ENCODE assay signal across 1 cellular context in the genomic region with DNA sequence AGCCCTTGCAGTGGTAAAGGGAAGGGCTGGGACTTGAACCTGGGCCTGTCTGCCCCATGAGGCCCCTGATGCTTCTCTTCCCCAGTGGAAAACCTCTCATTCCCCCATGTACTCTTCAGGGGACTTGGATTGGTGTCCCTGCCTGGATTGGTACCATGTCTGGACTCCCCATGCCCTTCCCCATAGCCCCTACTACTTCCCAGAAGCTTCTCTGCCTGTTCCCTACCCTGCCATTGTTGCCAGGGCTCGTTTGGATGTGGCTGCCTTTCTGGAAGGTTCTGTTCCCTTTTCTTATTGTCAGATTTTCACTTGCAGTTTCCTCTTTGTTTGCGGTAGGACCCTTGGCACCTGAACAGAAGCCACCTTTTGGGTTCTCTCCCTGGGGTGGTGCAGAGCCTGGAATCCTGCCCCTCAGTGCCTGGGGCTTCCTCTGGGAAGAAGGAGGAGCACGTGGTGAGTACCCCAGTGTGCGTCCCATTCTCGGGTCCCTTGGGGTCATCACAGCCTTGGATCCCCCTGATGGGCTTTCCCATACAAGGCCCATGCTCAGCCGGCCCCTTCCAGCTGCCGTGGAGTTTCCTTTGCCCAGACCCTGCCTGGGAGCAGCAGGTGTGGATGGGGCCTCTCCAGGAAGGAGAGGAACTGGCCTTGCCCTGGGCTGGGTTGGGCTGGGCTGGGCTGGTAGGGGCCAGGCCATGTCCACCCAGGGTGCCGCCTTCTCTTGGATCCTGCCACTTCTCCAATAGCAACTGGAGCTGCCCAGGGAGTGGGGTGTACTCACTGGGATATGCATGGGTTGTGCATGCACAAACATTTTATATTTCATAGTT.
TF ChIP-seq lines count a peak whose summit lies in the region.

No MANE protein-coding gene starts in this region.

TF ChIP-seq in SK-N-SH, 30 proteins besides CTCF, POLR2A, EP300 and RAD21 (continued from another document):
- TF ChIP-seq, protein P1, sequence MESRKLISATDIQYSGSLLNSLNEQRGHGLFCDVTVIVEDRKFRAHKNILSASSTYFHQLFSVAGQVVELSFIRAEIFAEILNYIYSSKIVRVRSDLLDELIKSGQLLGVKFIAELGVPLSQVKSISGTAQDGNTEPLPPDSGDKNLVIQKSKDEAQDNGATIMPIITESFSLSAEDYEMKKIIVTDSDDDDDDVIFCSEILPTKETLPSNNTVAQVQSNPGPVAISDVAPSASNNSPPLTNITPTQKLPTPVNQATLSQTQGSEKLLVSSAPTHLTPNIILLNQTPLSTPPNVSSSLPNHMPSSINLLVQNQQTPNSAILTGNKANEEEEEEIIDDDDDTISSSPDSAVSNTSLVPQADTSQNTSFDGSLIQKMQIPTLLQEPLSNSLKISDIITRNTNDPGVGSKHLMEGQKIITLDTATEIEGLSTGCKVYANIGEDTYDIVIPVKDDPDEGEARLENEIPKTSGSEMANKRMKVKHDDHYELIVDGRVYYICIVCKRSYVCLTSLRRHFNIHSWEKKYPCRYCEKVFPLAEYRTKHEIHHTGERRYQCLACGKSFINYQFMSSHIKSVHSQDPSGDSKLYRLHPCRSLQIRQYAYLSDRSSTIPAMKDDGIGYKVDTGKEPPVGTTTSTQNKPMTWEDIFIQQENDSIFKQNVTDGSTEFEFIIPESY (IDR thresholded peaks at IDR 0.05; ENCODE audit: borderline replicate concordance, low read depth) = no peak
- no peak for TF ChIP-seq YY1 (IDR thresholded peaks at IDR 0.05; ENCODE audit: low read depth)
- TF ChIP-seq NRF1 (IDR thresholded peaks at IDR 0.05; ENCODE audit: low read depth, low read length) = no peak
- TF ChIP-seq, protein P2, sequence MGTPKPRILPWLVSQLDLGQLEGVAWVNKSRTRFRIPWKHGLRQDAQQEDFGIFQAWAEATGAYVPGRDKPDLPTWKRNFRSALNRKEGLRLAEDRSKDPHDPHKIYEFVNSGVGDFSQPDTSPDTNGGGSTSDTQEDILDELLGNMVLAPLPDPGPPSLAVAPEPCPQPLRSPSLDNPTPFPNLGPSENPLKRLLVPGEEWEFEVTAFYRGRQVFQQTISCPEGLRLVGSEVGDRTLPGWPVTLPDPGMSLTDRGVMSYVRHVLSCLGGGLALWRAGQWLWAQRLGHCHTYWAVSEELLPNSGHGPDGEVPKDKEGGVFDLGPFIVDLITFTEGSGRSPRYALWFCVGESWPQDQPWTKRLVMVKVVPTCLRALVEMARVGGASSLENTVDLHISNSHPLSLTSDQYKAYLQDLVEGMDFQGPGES (IDR thresholded peaks at IDR 0.05; ENCODE audit: low read depth, low read length) = no peak
- TF ChIP-seq MXI1 (IDR thresholded peaks at IDR 0.05; ENCODE audit: low read depth, low read length) = no peak
- TF ChIP-seq, protein P3, sequence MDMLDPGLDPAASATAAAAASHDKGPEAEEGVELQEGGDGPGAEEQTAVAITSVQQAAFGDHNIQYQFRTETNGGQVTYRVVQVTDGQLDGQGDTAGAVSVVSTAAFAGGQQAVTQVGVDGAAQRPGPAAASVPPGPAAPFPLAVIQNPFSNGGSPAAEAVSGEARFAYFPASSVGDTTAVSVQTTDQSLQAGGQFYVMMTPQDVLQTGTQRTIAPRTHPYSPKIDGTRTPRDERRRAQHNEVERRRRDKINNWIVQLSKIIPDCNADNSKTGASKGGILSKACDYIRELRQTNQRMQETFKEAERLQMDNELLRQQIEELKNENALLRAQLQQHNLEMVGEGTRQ (IDR thresholded peaks at IDR 0.05; ENCODE audit: borderline replicate concordance, low read depth, low read length) = no peak
- TF ChIP-seq SMC3 (IDR thresholded peaks at IDR 0.05; ENCODE audit: low read depth, low read length) = no peak
- TF ChIP-seq NFIC (IDR thresholded peaks at IDR 0.05; ENCODE audit: borderline replicate concordance) = no peak
- no peak for TF ChIP-seq FOXM1 (IDR thresholded peaks at IDR 0.05; ENCODE audit: low read depth)
